1 cellular context compared by ENCODE assay signal in genomic region chr12:32947203-32947795, GRCh38.
TF ChIP-seq lines count a peak whose summit lies in the region.

No MANE protein-coding gene starts in this region.

TF ChIP-seq in GM23338, 12 proteins besides CTCF, POLR2A, EP300 and RAD21 (continued from another document):
- TF ChIP-seq REST (IDR thresholded peaks at IDR 0.05; ENCODE audit: unreplicated experiment) (no peak), EZH2 (IDR thresholded peaks at IDR 0.05; ENCODE audit: low read depth, unreplicated experiment) (no peak), EZH2phosphoT487 (IDR thresholded peaks at IDR 0.05; ENCODE audit: unreplicated experiment) (no peak), STAT1 (IDR thresholded peaks at IDR 0.05; ENCODE audit: unreplicated experiment) (no peak), POLR2AphosphoS5 (IDR thresholded peaks at IDR 0.05; ENCODE audit: low read depth) (no peak), NANOG (IDR thresholded peaks at IDR 0.05; ENCODE audit: borderline replicate concordance) (no peak), ZNF331 (CRISPR knock-in tag; IDR thresholded peaks at IDR 0.05; ENCODE audit: low read depth) (no peak), ETS1 (IDR thresholded peaks at IDR 0.05) (no peak)
